ENCODE assay signal across 15 cellular contexts in the genomic region with DNA sequence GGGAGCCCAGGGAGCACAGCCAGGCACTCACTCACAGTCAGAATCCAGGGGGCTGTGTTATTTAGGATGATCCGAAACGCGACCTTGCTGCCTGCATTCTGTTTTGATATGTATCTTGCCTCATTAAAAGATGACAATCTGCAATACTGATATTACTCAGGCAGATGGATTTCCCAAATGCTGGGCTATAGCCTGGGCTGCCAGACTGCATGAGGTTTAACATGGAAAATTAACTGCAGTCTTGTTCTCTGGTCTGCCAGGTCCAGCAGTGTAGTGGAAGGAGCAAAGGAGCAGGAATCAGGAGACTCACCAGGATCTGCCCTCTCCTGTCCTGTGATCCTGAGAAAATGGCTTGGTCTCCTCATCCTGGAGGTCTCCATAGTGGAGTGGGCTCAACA.
A peak's percentile ranks its signal among the peaks of the same experiment; 100 is the strongest.
DNase-seq lines count a peak whose midpoint lies in the region; ATAC-seq and TF ChIP-seq lines count a peak whose summit lies in the region.
"Had no signal": no experiment of that assay in that cellular context is flagged by ENCODE, and none has a peak within 500 bp of the region (broad histone marks: within the 10 kb centered on the region; RNA-seq: fewer than 3 reads in every experiment).

No MANE protein-coding gene starts in this region.

- H3K27me3 ChIP-seq in heart left ventricle (peaks cover 0 to 26% (median 0%) of the 10 kb centered on the region in 9 donors), lower lobe of right lung (ENCODE audit: low read depth) (peaks cover 3% of the 10 kb centered on the region), tibial nerve (no peaks in the 10 kb centered on the region)

- intact Hi-C loops in heart left ventricle (cut with DNase I) (no loop called here), lower lobe of right lung (cut with DNase I) (no loop called here)

- 37 to 43% (median 39%) methylated on average over 3 of the region's 3 CpGs for WGBS in heart left ventricle, 4 donors
- 74 to 76% methylated on average over 3 of the region's 3 CpGs for WGBS in tibial nerve, 2 donors

- ATAC-seq in heart left ventricle (no peak), lower lobe of right lung (no peak)

- H3K36me3 ChIP-seq in heart left ventricle: no peaks in the 10 kb centered on the region
- H3K36me3 ChIP-seq in lower lobe of right lung: no peaks in the 10 kb centered on the region
- H3K36me3 ChIP-seq in tibial nerve: no peaks in the 10 kb centered on the region

- DNase-seq in DMS 273 treated with DMSO at 0.1 percent for 48 hours (lab: John Stamatoyannopoulos, UW) (peak; percentile 28), SK-N-DZ (ENCODE audit: low spot score) (peak; percentile 92), heart left ventricle (no peak), lower lobe of right lung (no peak), tibial nerve (ENCODE audit: low spot score in 2 of 2) (no peak)
- DNase-seq: CD4-positive, alpha-beta T cell; EL; HCEC 1CT; IMR-90 had no signal

- H3K9me3 ChIP-seq in heart left ventricle: no peaks in the 10 kb centered on the region
- no peaks in the 10 kb centered on the region for H3K9me3 ChIP-seq in lower lobe of right lung
- H3K9me3 ChIP-seq in tibial nerve: no peaks in the 10 kb centered on the region
- H3K9me3 ChIP-seq: Caco-2 had no signal

- TF ChIP-seq POLR2A in heart left ventricle (IDR thresholded peaks at IDR 0.05) (no peak), tibial nerve (IDR thresholded peaks at IDR 0.05) (no peak)

- no peak for TF ChIP-seq CTCF in heart left ventricle (IDR thresholded peaks at IDR 0.05)
- TF ChIP-seq CTCF in lower lobe of right lung (IDR thresholded peaks at IDR 0.05): no peak
- TF ChIP-seq CTCF in tibial nerve (IDR thresholded peaks at IDR 0.05): no peak

- no peak for TF ChIP-seq EP300 in tibial nerve (IDR thresholded peaks at IDR 0.05)

- no peak overlapping the region for H3K4me3 ChIP-seq in heart left ventricle
- H3K4me3 ChIP-seq in lower lobe of right lung: no peak overlapping the region
- no peak overlapping the region for H3K4me3 ChIP-seq in tibial nerve
- H3K4me3 ChIP-seq: GM23338, K562 had no signal

- H3K27ac ChIP-seq in cingulate gyrus (ENCODE audit: low read depth, low read length): peak overlapping the region; percentile 3
- peak overlapping the region; percentile 44 for H3K27ac ChIP-seq in temporal lobe (ENCODE audit: low read depth, low read length)
- no peak overlapping the region for H3K27ac ChIP-seq in heart left ventricle
- H3K27ac ChIP-seq in lower lobe of right lung: no peak overlapping the region
- H3K27ac ChIP-seq in tibial nerve: no peak overlapping the region
- H3K27ac ChIP-seq: C4-2B had no signal

- H3K4me1 ChIP-seq in heart left ventricle: no peaks in the 10 kb centered on the region
- no peaks in the 10 kb centered on the region for H3K4me1 ChIP-seq in lower lobe of right lung
- no peaks in the 10 kb centered on the region for H3K4me1 ChIP-seq in tibial nerve
- H3K4me1 ChIP-seq: Caco-2 had no signal

Comparison
In these comparisons a context has a peak if more than half of its experiments do, and no peak if none do; other contexts are left out.
1. DNase-seq: peak in DMS 273 treated with DMSO at 0.1 percent for 48 hours (single experiment) and SK-N-DZ (single experiment); none in heart left ventricle (0 of 5), lower lobe of right lung (single experiment) and tibial nerve (0 of 2).
2. H3K27ac ChIP-seq: peak in cingulate gyrus (single experiment) and temporal lobe (single experiment); none in heart left ventricle (0 of 12), lower lobe of right lung (single experiment) and tibial nerve (0 of 4).